In genomic region chr7:151244156-151244870, GRCh38 we compare ENCODE assay signal across 9 cellular contexts. TPM values are rescaled to one million over a fixed set of nuclear protein-coding genes. Genes with fewer than 3 reads are reported as not detected.
DNase-seq lines count a peak whose midpoint lies in the region; ATAC-seq and TF ChIP-seq lines count a peak whose summit lies in the region.
"Had no signal": no experiment of that assay in that cellular context is flagged by ENCODE, and none has a peak within 500 bp of the region (broad histone marks: within the 10 kb centered on the region; RNA-seq: fewer than 3 reads in every experiment).

No MANE protein-coding gene starts in this region.

- ATAC-seq in lower lobe of right lung, result peak in 1 of 2 donors; percentile 27
- no peak for ATAC-seq in sciatic nerve

- no peaks in the 10 kb centered on the region for H3F3A ChIP-seq in Loucy (ENCODE audit: low read depth)

- peak; percentile 25 for DNase-seq in NCI-H2029 treated with DMSO at 0.1 percent for 48 hours (lab: John Stamatoyannopoulos, UW)
- DNase-seq in NCI-H2029 (lab: John Stamatoyannopoulos, UW), result no peak
- peak; percentile 64 for DNase-seq in choroid plexus epithelial cell (ENCODE audit: low read depth)
- peak; percentile 52 for DNase-seq in lower lobe of right lung
- peak; percentile 79 for DNase-seq in superior temporal gyrus (ENCODE audit: extremely low spot score)
- DNase-seq in sciatic nerve (ENCODE audit: low spot score), result no peak

- H3K4me3 ChIP-seq in Loucy (ENCODE audit: low read length, poor library complexity, severe bottlenecking), result peak overlapping the region; percentile 74
- no peak overlapping the region for H3K4me3 ChIP-seq in choroid plexus epithelial cell (ENCODE audit: low read depth, low read length)
- H3K4me3 ChIP-seq in lower lobe of right lung, result no peak overlapping the region

- H3K9me2 ChIP-seq in Loucy (replicated peaks; ENCODE audit: low read depth, low read length), result no peaks in the 10 kb centered on the region

- no peaks in the 10 kb centered on the region for H3K27me3 ChIP-seq in Loucy (ENCODE audit: insufficient read depth, low read length, poor library complexity, severe bottlenecking)
- peaks cover 24% of the 10 kb centered on the region for H3K27me3 ChIP-seq in lower lobe of right lung (ENCODE audit: low read depth)

- H4K20me1 ChIP-seq in Loucy (ENCODE audit: insufficient read depth, low read length, poor library complexity, severe bottlenecking), result no peaks in the 10 kb centered on the region

- peak; percentile 99 for TF ChIP-seq CTCF in Loucy (conservative IDR thresholded peaks at IDR 0.05; ENCODE audit: low read length)
- TF ChIP-seq CTCF in VCaP (conservative IDR thresholded peaks at IDR 0.05), result peak; percentile 89
- TF ChIP-seq CTCF in choroid plexus epithelial cell (conservative IDR thresholded peaks at IDR 0.05; ENCODE audit: low read depth, low read length), result peak; percentile 90
- peak; percentile 84 for TF ChIP-seq CTCF in lower lobe of right lung (IDR thresholded peaks at IDR 0.05)

- H3K4me1 ChIP-seq in Loucy (ENCODE audit: insufficient read depth, low read length, poor library complexity, severe bottlenecking) (peaks cover 12% of the 10 kb centered on the region), lower lobe of right lung (peaks cover 52% of the 10 kb centered on the region)

- H3K9me3 ChIP-seq in Loucy (ENCODE audit: insufficient read depth, low read depth, low read length) (no peaks in the 10 kb centered on the region), lower lobe of right lung (no peaks in the 10 kb centered on the region)

- peak overlapping the region; percentile 2 for H3K9ac ChIP-seq in Loucy (ENCODE audit: low read depth, low read length, poor library complexity, severe bottlenecking)

- H3K36me3 ChIP-seq in Loucy (ENCODE audit: insufficient read depth, low read length) (no peaks in the 10 kb centered on the region), lower lobe of right lung (peaks cover 24% of the 10 kb centered on the region)

- intact Hi-C loops in lower lobe of right lung (cut with DNase I) (loop anchor here (5.0 kb wide), 1 partner anchor 58 kb away; no protein-coding TSS in a partner anchor), sciatic nerve (cut with DNase I) (loop anchor here (2.0 kb wide), 1 partner anchor 60 kb away; no protein-coding TSS in a partner anchor)

- peak overlapping the region; percentile 97 for H3K4me2 ChIP-seq in Loucy (ENCODE audit: low read depth, low read length, poor library complexity, severe bottlenecking)

- H3K79me2 ChIP-seq in Loucy (ENCODE audit: insufficient read depth, low read length), result no peaks in the 10 kb centered on the region

- H3K27ac ChIP-seq in VCaP (no peak overlapping the region), lower lobe of right lung (no peak overlapping the region)
- H3K27ac ChIP-seq: epithelial cell of prostate had no signal

- H2AFZ ChIP-seq in Loucy (ENCODE audit: low read length), result no peak overlapping the region

RNA-seq across cellular contexts. Expression of gene SMARCD3, which starts 4.2 kb away (rescaled TPM):
- total RNA-seq in lower lobe of right lung (53.1 TPM), sciatic nerve (50.7 TPM)

RNA-seq across cellular contexts. Expression of gene CHPF2, which starts 12.0 kb away (rescaled TPM):
- total RNA-seq in lower lobe of right lung (34.7 TPM), sciatic nerve (23.6 TPM)

RNA-seq across cellular contexts. Expression of gene ABCF2, which starts 17.3 kb away (rescaled TPM):
- total RNA-seq in lower lobe of right lung (23.3 TPM), sciatic nerve (20.8 TPM)

RNA-seq across cellular contexts. Expression of gene H2BK1, which starts 34.0 kb away (rescaled TPM):
- total RNA-seq in lower lobe of right lung, result not detected
- total RNA-seq in sciatic nerve, result not detected

RNA-seq across cellular contexts. Expression of gene ASB10, which starts 57.3 kb away (rescaled TPM):
- total RNA-seq in lower lobe of right lung (not detected), sciatic nerve (not detected)

Comparison
In these comparisons a context has a peak if more than half of its experiments do, and no peak if none do; other contexts are left out.
1. DNase-seq: peak in NCI-H2029 treated with DMSO at 0.1 percent for 48 hours (single experiment), choroid plexus epithelial cell (single experiment), lower lobe of right lung (single experiment) and superior temporal gyrus (single experiment); none in NCI-H2029 (single experiment) and sciatic nerve (single experiment).
2. Peak in every context shown above with its lines, with median percentiles within 50 percentile points of each other: CTCF ChIP-seq.